ENCODE assay signal across 10 cellular contexts in the genomic region with DNA sequence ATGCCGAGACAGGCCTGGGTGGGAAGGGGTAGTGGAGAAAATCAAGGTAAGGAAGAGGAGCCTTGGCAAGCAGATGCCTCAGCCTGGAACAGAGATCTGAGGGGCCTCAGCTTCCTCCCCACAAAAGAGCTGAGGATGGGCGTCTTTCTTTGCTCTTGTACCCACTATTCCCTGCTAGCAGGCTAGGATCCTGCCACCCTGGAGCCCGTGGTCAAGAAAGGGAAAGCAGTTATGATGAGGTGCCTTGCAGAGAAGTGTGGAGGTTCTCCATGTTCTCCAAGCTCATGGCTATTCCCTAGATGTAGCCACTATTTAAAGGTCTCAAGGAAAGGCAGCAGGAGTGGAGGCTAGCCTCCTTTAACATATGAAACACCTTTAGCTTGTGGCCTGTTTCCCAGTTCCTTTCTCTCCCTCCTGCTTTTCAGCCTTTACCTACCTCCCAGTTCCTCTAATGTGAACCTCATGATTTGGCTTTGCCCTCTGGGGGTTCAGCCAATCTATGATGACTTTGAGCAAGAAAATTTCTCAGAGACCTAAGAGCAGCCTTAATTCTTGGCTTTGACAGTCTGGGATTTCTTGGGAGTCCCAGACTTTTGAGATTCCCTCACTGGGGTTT. TPM values are rescaled to one million over a fixed set of nuclear protein-coding genes. Genes with fewer than 3 reads are reported as not detected.
DNase-seq lines count a peak whose midpoint lies in the region; TF ChIP-seq lines count a peak whose summit lies in the region.
"Had no signal": no experiment of that assay in that cellular context is flagged by ENCODE, and none has a peak within 500 bp of the region (broad histone marks: within the 10 kb centered on the region; RNA-seq: fewer than 3 reads in every experiment).

No MANE protein-coding gene starts in this region.

- no peaks in the 10 kb centered on the region for H3K27me3 Mint-ChIP-seq in T-helper 1 cell treated with Interleukin-12 subunit alpha and Interleukin-12 subunit beta and Interleukin-4 antibody, amounts not matched to agents 30 μg/mL and 1 μg/mL, for 36 hours (ENCODE audit: low read depth)
- H3K27me3 Mint-ChIP-seq in immature natural killer cell (ENCODE audit: low read depth in 3 of 3): peaks cover 0 to 1% (median 0%) of the 10 kb centered on the region in 3 donors

- H3K27ac Mint-ChIP-seq in T-helper 1 cell treated with Interleukin-12 subunit alpha and Interleukin-12 subunit beta and Interleukin-4 antibody, amounts not matched to agents 30 μg/mL and 1 μg/mL, for 36 hours: peak overlapping the region; percentile 97
- H3K27ac Mint-ChIP-seq in immature natural killer cell: peak overlapping the region in 1 of 6 donors; percentile 41
- H3K27ac Mint-ChIP-seq: HFFc6 had no signal

- WGBS in adipose tissue, 3 donors: 29 to 70% (median 31%) methylated on average over 3 of the region's 3 CpGs
- WGBS in suprapubic skin: 61% methylated on average over 3 of the region's 3 CpGs

- H3K36me3 Mint-ChIP-seq in T-helper 1 cell treated with Interleukin-12 subunit alpha and Interleukin-12 subunit beta and Interleukin-4 antibody, amounts not matched to agents 30 μg/mL and 1 μg/mL, for 36 hours (ENCODE audit: low read depth): peaks cover 24% of the 10 kb centered on the region
- H3K36me3 Mint-ChIP-seq in immature natural killer cell: peaks cover 0 to 9% (median 8%) of the 10 kb centered on the region in 3 donors

- TF ChIP-seq CTCF in suprapubic skin (IDR thresholded peaks at IDR 0.05): no peak

- peaks cover 29% of the 10 kb centered on the region for H3K36me3 ChIP-seq in suprapubic skin

- DNase-seq in T-helper 1 cell: no peak
- no peak for DNase-seq in immature natural killer cell
- DNase-seq in suprapubic skin (ENCODE audit: low spot score in 2 of 2): no peak
- no peak for DNase-seq in DMS153 treated with DMSO at 0.1 percent for 48 hours (lab: John Stamatoyannopoulos, UW; ENCODE audit: unreplicated experiment)
- DNase-seq in cardiac septum (ENCODE audit: low spot score): no peak
- no peak for DNase-seq in NOMO-1 treated with DMSO at 0.1 percent for 48 hours (lab: John Stamatoyannopoulos, UW; ENCODE audit: unreplicated experiment)
- DNase-seq: HFFc6 had no signal

- H3K27me3 ChIP-seq in suprapubic skin: no peaks in the 10 kb centered on the region
- H3K27me3 ChIP-seq: SJSA1 had no signal

- peaks cover 38% of the 10 kb centered on the region for H3K4me1 Mint-ChIP-seq in T-helper 1 cell treated with Interleukin-12 subunit alpha and Interleukin-12 subunit beta and Interleukin-4 antibody, amounts not matched to agents 30 μg/mL and 1 μg/mL, for 36 hours (ENCODE audit: low read depth)
- peaks cover 11 to 15% of the 10 kb centered on the region in 2 donors for H3K4me1 Mint-ChIP-seq in immature natural killer cell

- intact Hi-C loops in cardiac septum (cut with DNase I): no loop called here

- H3K9me3 Mint-ChIP-seq in T-helper 1 cell treated with Interleukin-12 subunit alpha and Interleukin-12 subunit beta and Interleukin-4 antibody, amounts not matched to agents 30 μg/mL and 1 μg/mL, for 36 hours: no peaks in the 10 kb centered on the region
- H3K9me3 Mint-ChIP-seq in immature natural killer cell: no peaks in the 10 kb centered on the region
- H3K9me3 Mint-ChIP-seq: HFFc6 had no signal

- TF ChIP-seq POLR2A in suprapubic skin (IDR thresholded peaks at IDR 0.05): no peak

- no peaks in the 10 kb centered on the region for H3K9me3 ChIP-seq in suprapubic skin
- H3K9me3 ChIP-seq: SJSA1 had no signal

- no peak for TF ChIP-seq EP300 in suprapubic skin (IDR thresholded peaks at IDR 0.05)

- H3K4me1 ChIP-seq in suprapubic skin: peaks cover 12% of the 10 kb centered on the region
- H3K4me1 ChIP-seq: SJSA1 had no signal

- H3K4me3 ChIP-seq in suprapubic skin: peak overlapping the region; percentile 14
- H3K4me3 ChIP-seq: SJSA1 had no signal

- H3K4me3 Mint-ChIP-seq in T-helper 1 cell treated with Interleukin-12 subunit alpha and Interleukin-12 subunit beta and Interleukin-4 antibody, amounts not matched to agents 30 μg/mL and 1 μg/mL, for 36 hours: peak overlapping the region; percentile 99
- H3K4me3 Mint-ChIP-seq in immature natural killer cell: peak overlapping the region in 3 of 5 donors; percentile 50 to 74 (median 71)
- H3K4me3 Mint-ChIP-seq: HFFc6 had no signal

- H3K27ac ChIP-seq in adipose tissue (ENCODE audit: low read depth, low read length) (peak overlapping the region; percentile 73), suprapubic skin (no peak overlapping the region)
- H3K27ac ChIP-seq: SJSA1 had no signal

RNA-seq across cellular contexts. Expression of a gene that starts 1.1 kb away (rescaled TPM):
- polyA plus RNA-seq in adipose tissue (1 to 10 TPM; 1.5 to 4.9 (median 4.8) TPM), immature natural killer cell (1 to 10 TPM in 1 of 3 donors, not detected in 2; 1.0 TPM)
- total RNA-seq in suprapubic skin (10 to 100 TPM in 1 of 4 donors, 1 to 10 TPM in 3; 3.2 to 10.5 (median 3.8) TPM), cardiac septum (8.4 TPM)

RNA-seq across cellular contexts. Expression of a gene that starts 19.7 kb away (rescaled TPM):
- polyA plus RNA-seq in adipose tissue (1,000 to 10,000 TPM; 1,111 to 1,459 (median 1,152) TPM), immature natural killer cell (100 to 1,000 TPM; 294 to 705 (median 698) TPM)
- total RNA-seq in suprapubic skin (1,000 to 10,000 TPM in 2 of 4 donors, 100 to 1,000 TPM in 2; 600 to 3,046 (median 910) TPM), cardiac septum (39.5 TPM)

RNA-seq across cellular contexts. Expression of a gene that starts 24.9 kb away (rescaled TPM):
- 10 to 100 TPM in 2 of 3 donors, 1 to 10 TPM in 1; 10.0 to 27.8 (median 15.7) TPM for polyA plus RNA-seq in adipose tissue
- polyA plus RNA-seq in immature natural killer cell: 1 to 10 TPM; 3.5 to 5.9 (median 5.9) TPM
- total RNA-seq in suprapubic skin: 10 to 100 TPM; 18.7 to 25.6 (median 22.9) TPM
- 25.0 TPM for total RNA-seq in cardiac septum

RNA-seq across cellular contexts. Expression of a gene that starts 48.1 kb away (rescaled TPM):
- polyA plus RNA-seq in adipose tissue (10 to 100 TPM; 28.5 to 66.8 (median 47.4) TPM), immature natural killer cell (10 to 100 TPM; 54.6 to 80.6 (median 76.9) TPM)
- total RNA-seq in suprapubic skin (100 to 1,000 TPM in 3 of 4 donors, 10 to 100 TPM in 1; 97.1 to 143 (median 114) TPM), cardiac septum (108 TPM)

RNA-seq across cellular contexts. Expression of a gene that starts 55.4 kb away (rescaled TPM):
- polyA plus RNA-seq in adipose tissue: 10 to 100 TPM in 2 of 3 donors, 1 to 10 TPM in 1; 9.2 to 20.8 (median 16.8) TPM
- 10 to 100 TPM; 11.6 to 27.7 (median 13.4) TPM for polyA plus RNA-seq in immature natural killer cell
- 10 to 100 TPM; 18.4 to 33.2 (median 28.6) TPM for total RNA-seq in suprapubic skin
- total RNA-seq in cardiac septum: 9.1 TPM

Comparison
In these comparisons a context has a peak if more than half of its experiments do, and no peak if none do; other contexts are left out.
1. RNA of a gene that starts 19.7 kb away (total RNA-seq): 600 to 3,046 TPM in suprapubic skin; 39.5 TPM in cardiac septum (single experiment); every median in the first group is over 10 times any median in the second.